ENCODE assay signal across 8 cellular contexts in the genomic region with DNA sequence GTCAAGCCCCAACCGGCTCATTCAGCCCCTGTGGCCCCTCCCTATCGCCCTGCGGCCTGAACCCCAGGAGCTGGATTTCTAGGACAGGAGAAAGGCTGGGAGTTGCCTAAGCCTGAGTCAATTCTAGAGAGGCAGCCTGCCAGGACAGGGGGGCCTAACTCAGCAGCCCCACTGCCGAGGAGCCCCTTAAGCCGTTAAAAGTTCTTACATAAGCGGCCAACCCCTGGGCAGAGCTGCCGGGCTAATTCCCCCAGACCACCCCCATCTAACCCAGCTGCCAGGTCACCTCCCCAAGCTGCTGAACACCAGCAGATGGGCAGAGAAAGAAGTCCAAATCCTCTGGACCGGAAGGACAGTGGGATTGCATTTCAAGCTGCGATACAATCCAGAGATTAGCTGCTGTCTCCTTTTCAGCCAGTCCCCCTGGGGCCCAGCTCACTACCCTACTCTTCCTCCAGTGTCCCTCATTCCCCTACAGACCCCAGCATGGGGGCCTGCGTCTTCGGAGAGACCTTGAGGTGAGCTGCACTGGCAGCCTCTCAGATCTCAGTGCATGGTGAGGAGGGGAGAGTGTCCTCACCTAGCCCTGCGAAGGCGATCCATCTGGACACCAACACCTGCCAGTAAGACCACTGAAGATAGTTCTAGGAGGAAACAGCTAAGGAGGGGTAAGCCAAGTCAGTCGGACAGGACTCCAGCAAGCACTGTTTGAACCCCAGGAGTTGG.
DNase-seq lines count a peak whose midpoint lies in the region; ATAC-seq and TF ChIP-seq lines count a peak whose summit lies in the region.

No MANE protein-coding gene starts in this region.

- H3K27ac Mint-ChIP-seq in dendritic cell treated with granulocyte-macrophage colony-stimulating factor and Interleukin-4, amounts not matched to agents 40 ng/mL and 50 ng/mL, for 4 days = peak overlapping the region; percentile 96
- no peak overlapping the region for H3K27ac Mint-ChIP-seq in nephron progenitor cell

- H3K9me3 Mint-ChIP-seq in dendritic cell treated with granulocyte-macrophage colony-stimulating factor and Interleukin-4, amounts not matched to agents 40 ng/mL and 50 ng/mL, for 4 days = no peaks in the 10 kb centered on the region
- H3K9me3 Mint-ChIP-seq in nephron progenitor cell = peaks cover 15% of the 10 kb centered on the region

- H3K27me3 Mint-ChIP-seq in dendritic cell treated with granulocyte-macrophage colony-stimulating factor and Interleukin-4, amounts not matched to agents 40 ng/mL and 50 ng/mL, for 4 days = peaks cover 4% of the 10 kb centered on the region
- peaks cover 70% of the 10 kb centered on the region for H3K27me3 Mint-ChIP-seq in nephron progenitor cell (ENCODE audit: low read depth, poor library complexity)

- ATAC-seq in GM21576 (IDR thresholded peaks at IDR 0.05; ENCODE audit: unreplicated experiment) = no peak

- intact Hi-C loops in dendritic cell treated with granulocyte-macrophage colony-stimulating factor and Interleukin-4, amounts not matched to agents 40 ng/mL and 50 ng/mL, for 4 days (cut with micrococcal nuclease) = no loop called here

- TF ChIP-seq CTCF in nephron progenitor cell (IDR thresholded peaks at IDR 0.05) = no peak

- peak overlapping the region; percentile 93 for H3K4me3 Mint-ChIP-seq in dendritic cell treated with granulocyte-macrophage colony-stimulating factor and Interleukin-4, amounts not matched to agents 40 ng/mL and 50 ng/mL, for 4 days
- peak overlapping the region; percentile 84 for H3K4me3 Mint-ChIP-seq in nephron progenitor cell

- peaks cover 46% of the 10 kb centered on the region for H3K4me1 Mint-ChIP-seq in dendritic cell treated with granulocyte-macrophage colony-stimulating factor and Interleukin-4, amounts not matched to agents 40 ng/mL and 50 ng/mL, for 4 days (ENCODE audit: low read depth)
- H3K4me1 Mint-ChIP-seq in nephron progenitor cell = peaks cover 39% of the 10 kb centered on the region

- peak; percentile 22 for DNase-seq in EL
- peak; percentile 78 for DNase-seq in NCI-H524 treated with DMSO at 0.1 percent for 48 hours (lab: John Stamatoyannopoulos, UW)
- DNase-seq in nephron progenitor cell = no peak
- DNase-seq in NOMO-1 treated with DMSO at 0.1 percent for 48 hours (lab: John Stamatoyannopoulos, UW; ENCODE audit: unreplicated experiment) = no peak
- DNase-seq in effector CD4-positive, alpha-beta T cell = no peak
- no peak for DNase-seq in HuH-7 (ENCODE audit: low spot score)

- peaks cover 39% of the 10 kb centered on the region for H3K36me3 Mint-ChIP-seq in dendritic cell treated with granulocyte-macrophage colony-stimulating factor and Interleukin-4, amounts not matched to agents 40 ng/mL and 50 ng/mL, for 4 days (ENCODE audit: low read depth)
- no peaks in the 10 kb centered on the region for H3K36me3 Mint-ChIP-seq in nephron progenitor cell (ENCODE audit: low read depth)

Comparison
In these comparisons a context has a peak if more than half of its experiments do, and no peak if none do; other contexts are left out.
1. DNase-seq: peak in EL (single experiment) and NCI-H524 treated with DMSO at 0.1 percent for 48 hours (single experiment); none in nephron progenitor cell (single experiment), NOMO-1 treated with DMSO at 0.1 percent for 48 hours (single experiment), effector CD4-positive, alpha-beta T cell (single experiment) and HuH-7 (single experiment).